In genomic region chr11:89659414-89659813, GRCh38 we compare ENCODE assay signal across 7 cellular contexts. TPM values are rescaled to one million over a fixed set of nuclear protein-coding genes. Genes with fewer than 3 reads are reported as not detected.
"Had no signal": no experiment of that assay in that cellular context is flagged by ENCODE, and none has a peak within 500 bp of the region (broad histone marks: within the 10 kb centered on the region; RNA-seq: fewer than 3 reads in every experiment).

No MANE protein-coding gene starts in this region.

RNA-seq across cellular contexts. Expression of gene TRIM77, which starts 50.7 kb away (rescaled TPM):
- total RNA-seq: GM23248, GM23338, H1, H4, H7, H9, HFFc6 had no signal
- polyA plus RNA-seq: GM23248, GM23338, H1 had no signal
